In genomic region chr2:197198890-197199289, GRCh38 we compare ENCODE assay signal across 8 cellular contexts.
DNase-seq lines count a peak whose midpoint lies in the region; TF ChIP-seq lines count a peak whose summit lies in the region.

No MANE protein-coding gene starts in this region.

- H3T11ph ChIP-seq in H9 (ENCODE audit: low read length), result no peak overlapping the region

- no peak overlapping the region for H2BK12ac ChIP-seq in H9 (ENCODE audit: insufficient read length, low read depth, low read length)

- H3K4me1 ChIP-seq in BLaER1 (peaks cover 28% of the 10 kb centered on the region), H9 (ENCODE audit: insufficient read depth, low read length) (no peaks in the 10 kb centered on the region)

- H3K27me3 ChIP-seq in BLaER1 (no peaks in the 10 kb centered on the region), H9 (ENCODE audit: insufficient read depth, low read length) (no peaks in the 10 kb centered on the region)

- H3K36me3 Mint-ChIP-seq in H9 (ENCODE audit: insufficient read depth in 1 of 3, low read depth in 3 of 3), result no peaks in the 10 kb centered on the region

- H4K5ac ChIP-seq in H9 (ENCODE audit: insufficient read length, low read depth, low read length), result no peak overlapping the region

- no peak for TF ChIP-seq CTCF in GM20000 (IDR thresholded peaks at IDR 0.05; ENCODE audit: extremely low read depth, missing control alignments)
- TF ChIP-seq CTCF in fibroblast of pulmonary artery (IDR thresholded peaks at IDR 0.05; ENCODE audit: low read length, missing control alignments), result no peak
- no peak for TF ChIP-seq CTCF in H9 (conservative IDR thresholded peaks at IDR 0.05)

- no peak overlapping the region for H4K91ac ChIP-seq in H9 (ENCODE audit: insufficient read length, low read depth, low read length)

- H3K9ac ChIP-seq in BLaER1 (no peak overlapping the region), H9 (ENCODE audit: extremely low read depth, insufficient read length, low read length) (no peak overlapping the region)

- no peak overlapping the region for H2BK20ac ChIP-seq in H9 (ENCODE audit: low read depth, low read length, poor library complexity, severe bottlenecking)

- no peak overlapping the region for H3K23ac ChIP-seq in H9 (ENCODE audit: insufficient read length, low read depth, low read length)

- H3K9me3 Mint-ChIP-seq in H9, result no peaks in the 10 kb centered on the region

- H3K79me2 ChIP-seq in H9 (ENCODE audit: insufficient read depth, low read length), result no peaks in the 10 kb centered on the region

- H3K79me1 ChIP-seq in H9 (ENCODE audit: insufficient read depth, low read depth, low read length, poor library complexity, severe bottlenecking), result no peaks in the 10 kb centered on the region

- no peak overlapping the region for H3K27ac Mint-ChIP-seq in H9

- no peak overlapping the region for H2BK5ac ChIP-seq in H9 (ENCODE audit: insufficient read length, low read length)

- H2BK15ac ChIP-seq in H9 (ENCODE audit: low read depth, low read length), result no peak overlapping the region

- H3K4me3 ChIP-seq in BLaER1 (no peak overlapping the region), fibroblast of pulmonary artery (replicated peaks; ENCODE audit: low read depth, low read length) (no peak overlapping the region)
- H3K4me3 ChIP-seq in Jurkat, Clone E6-1 (ENCODE audit: low read length), result peak overlapping the region; percentile 26

- H3K4ac ChIP-seq in H9 (ENCODE audit: low read depth, low read length), result no peak overlapping the region

- H3K36me3 ChIP-seq in BLaER1, result no peaks in the 10 kb centered on the region

- H3K56ac ChIP-seq in H9 (ENCODE audit: insufficient read length, low read depth, low read length), result no peak overlapping the region

- no CpG with 5 or more reads among the region's 12 CpGs for WGBS in H9 (ENCODE audit: extremely low coverage, insufficient read length, low lambda C conversion rate)

- H3K9me3 ChIP-seq in BLaER1 (no peaks in the 10 kb centered on the region), H9 (ENCODE audit: control insufficient read depth, low read depth, low read length) (no peaks in the 10 kb centered on the region)

- H3K4me1 Mint-ChIP-seq in H9, result peaks cover 0 to 12% of the 10 kb centered on the region in 2 experiments; a peak in 2 of 4 replicates

- no peak overlapping the region for H3K4me3 Mint-ChIP-seq in H9

- no peak overlapping the region for H4K8ac ChIP-seq in H9 (replicated peaks; ENCODE audit: insufficient read length, low read depth, low read length)

- H3K27ac ChIP-seq in BLaER1 (no peak overlapping the region), H9 (ENCODE audit: insufficient read length, low read depth, low read length) (no peak overlapping the region)

- H2AK5ac ChIP-seq in H9 (ENCODE audit: insufficient read length, low read length), result no peak overlapping the region

- H3K27me3 Mint-ChIP-seq in H9 (ENCODE audit: low read depth), result no peaks in the 10 kb centered on the region

- H3K4me2 ChIP-seq in BLaER1, result peak overlapping the region; percentile 77
- H3K4me2 ChIP-seq in H9 (ENCODE audit: insufficient read depth, insufficient read length, low read length), result no peak overlapping the region

- H2BK120ac ChIP-seq in H9 (ENCODE audit: low read depth, low read length, poor library complexity, severe bottlenecking), result no peak overlapping the region

- DNase-seq in GM20000 (ENCODE audit: low spot score), result peak; percentile 75
- DNase-seq in Jurkat, Clone E6-1 (ENCODE audit: low read depth, low spot score), result peak; percentile 100
- DNase-seq in activated CD4-positive, alpha-beta T cell treated with anti-CD3 and anti-CD28 coated beads, Interleukin-2, amount 50 U/mL, for 48 hours, result peak; percentile 81 to 87
- DNase-seq in fibroblast of pulmonary artery (ENCODE audit: low read depth), result peak; percentile 51
- peak; percentile 91 for DNase-seq in stimulated activated CD4-positive, alpha-beta T cell treated with anti-CD3 and anti-CD28 coated beads, Interleukin-1b, Interleukin-23, amount 100 ng/mL, for 48 hours
- no peak for DNase-seq in H9
- no peak for DNase-seq in DMS114 treated with DMSO at 0.1 percent for 48 hours (lab: John Stamatoyannopoulos, UW; ENCODE audit: unreplicated experiment)

- H2AFZ ChIP-seq in H9 (ENCODE audit: low read length), result no peak overlapping the region

- H3K14ac ChIP-seq in H9 (ENCODE audit: insufficient read depth, low read length), result no peak overlapping the region

- no peaks in the 10 kb centered on the region for H3K23me2 ChIP-seq in H9 (ENCODE audit: insufficient read length, low read depth, low read length, poor library complexity, severe bottlenecking)

- H3K18ac ChIP-seq in H9 (ENCODE audit: insufficient read length, low read depth, low read length), result no peak overlapping the region

- H4K20me1 ChIP-seq in BLaER1 (no peaks in the 10 kb centered on the region), H9 (ENCODE audit: control insufficient read depth, insufficient read depth, insufficient read length) (no peaks in the 10 kb centered on the region)

Comparison
In these comparisons a context has a peak if more than half of its experiments do, and no peak if none do; other contexts are left out.
1. DNase-seq: peak in GM20000 (single experiment), Jurkat, Clone E6-1 (single experiment), activated CD4-positive, alpha-beta T cell treated with anti-CD3 and anti-CD28 coated beads, Interleukin-2, amount 50 U/mL, for 48 hours (2 of 2), fibroblast of pulmonary artery (single experiment) and stimulated activated CD4-positive, alpha-beta T cell treated with anti-CD3 and anti-CD28 coated beads, Interleukin-1b, Interleukin-23, amount 100 ng/mL, for 48 hours (single experiment); none in H9 (single experiment) and DMS114 treated with DMSO at 0.1 percent for 48 hours (single experiment).